36 cellular contexts compared by ENCODE assay signal in the genomic region with DNA sequence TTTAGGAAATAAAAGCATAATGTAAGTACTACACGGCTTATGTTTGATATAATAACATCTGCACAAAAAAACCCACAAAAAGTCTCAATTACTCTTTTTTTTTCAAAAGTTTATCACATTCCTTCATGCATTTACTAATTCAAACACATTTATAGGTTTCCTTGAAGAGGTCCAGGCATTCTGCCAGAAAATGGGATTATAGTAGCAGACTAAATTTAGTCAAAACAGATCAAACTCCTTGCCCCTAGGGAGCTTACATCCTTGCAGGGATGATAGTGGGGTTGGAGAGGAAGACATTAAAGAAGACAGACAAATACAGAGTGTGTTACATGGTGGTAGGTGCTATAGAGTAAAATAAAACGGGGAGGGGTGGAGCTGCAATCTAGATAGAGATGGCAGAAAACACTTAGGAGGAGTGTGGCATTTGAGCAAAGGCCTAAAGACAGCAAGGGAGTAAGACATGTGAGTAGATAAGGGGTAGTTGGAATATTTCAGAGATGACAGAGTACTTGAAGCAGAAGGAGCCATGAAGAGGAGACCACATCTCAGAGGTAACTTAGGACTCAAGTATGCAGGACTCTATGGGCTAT.
DNase-seq lines count a peak whose midpoint lies in the region; ATAC-seq lines count a peak whose summit lies in the region.
"Had no signal": no experiment of that assay in that cellular context is flagged by ENCODE, and none has a peak within 500 bp of the region (broad histone marks: within the 10 kb centered on the region; RNA-seq: fewer than 3 reads in every experiment).

No MANE protein-coding gene starts in this region.

- H3K4me1 Mint-ChIP-seq in natural killer cell treated with Interleukin-12 subunit alpha and Interleukin-12 subunit beta and Interleukin-15 and Interleukin-18, amount 100 ng/mL, for 72 hours (ENCODE audit: low read depth in 2 of 2), result no peaks in the 10 kb centered on the region
- no peaks in the 10 kb centered on the region for H3K4me1 Mint-ChIP-seq in activated naive CD8-positive, alpha-beta T cell treated with anti-CD3 and anti-CD28 coated beads for 36 hours
- H3K4me1 Mint-ChIP-seq: activated CD4-positive, alpha-beta T cell treated with anti-CD3 and anti-CD28 coated beads, Interleukin-2, amount 10 ng/mL, durations not matched to agents 24 days and 14 days; immature natural killer cell; memory B cell; neural progenitor cell had no signal

- H3K9me3 Mint-ChIP-seq in natural killer cell treated with Interleukin-12 subunit alpha and Interleukin-12 subunit beta and Interleukin-15 and Interleukin-18, amount 100 ng/mL, for 72 hours, result peaks cover 9% of the 10 kb centered on the region
- H3K9me3 Mint-ChIP-seq in activated naive CD8-positive, alpha-beta T cell treated with anti-CD3 and anti-CD28 coated beads for 36 hours, result no peaks in the 10 kb centered on the region
- H3K9me3 Mint-ChIP-seq: activated CD4-positive, alpha-beta T cell treated with anti-CD3 and anti-CD28 coated beads, Interleukin-2, amount 10 ng/mL, durations not matched to agents 24 days and 14 days; neural progenitor cell had no signal

- H3K27me3 Mint-ChIP-seq in natural killer cell treated with Interleukin-12 subunit alpha and Interleukin-12 subunit beta and Interleukin-15 and Interleukin-18, amount 100 ng/mL, for 72 hours, result no peaks in the 10 kb centered on the region
- H3K27me3 Mint-ChIP-seq in activated naive CD8-positive, alpha-beta T cell treated with anti-CD3 and anti-CD28 coated beads for 36 hours, result no peaks in the 10 kb centered on the region
- H3K27me3 Mint-ChIP-seq: activated CD4-positive, alpha-beta T cell treated with anti-CD3 and anti-CD28 coated beads, Interleukin-2, amount 10 ng/mL, durations not matched to agents 24 days and 14 days; effector memory CD8-positive, alpha-beta T cell; memory B cell; progenitor cell of endocrine pancreas had no signal

- peak; percentile 0 for DNase-seq in A172 (ENCODE audit: low spot score)
- DNase-seq in NCI-H1048 (lab: John Stamatoyannopoulos, UW), result peak; percentile 42
- peak; percentile 21 for DNase-seq in amniotic epithelial cell (ENCODE audit: low read depth)
- DNase-seq in glomerular visceral epithelial cell (ENCODE audit: extremely low spot score), result peak; percentile 0
- DNase-seq in superior temporal gyrus (ENCODE audit: extremely low spot score), result no peak
- DNase-seq in natural killer cell treated with Interleukin-12 subunit alpha and Interleukin-12 subunit beta and Interleukin-15 and Interleukin-18, amount 100 ng/mL, for 72 hours (ENCODE audit: low spot score), result no peak
- DNase-seq in activated naive CD8-positive, alpha-beta T cell treated with anti-CD3 and anti-CD28 coated beads for 36 hours, result no peak
- no peak for DNase-seq in pons (ENCODE audit: low spot score)
- DNase-seq: ACHN; activated CD4-positive, alpha-beta T cell treated with anti-CD3 and anti-CD28 coated beads, Interleukin-2, amount 10 ng/mL, durations not matched to agents 24 days and 14 days; activated naive CD4-positive, alpha-beta T cell; activated T-cell treated with anti-CD3 and anti-CD28 coated beads, Interleukin-2, amount 50 U/mL, for 48 hours; adrenal gland; BE2C; cortex of kidney; DMS79; effector memory CD8-positive, alpha-beta T cell; erythroblast; GDM1; HCEC 1CT; hypothalamus; immature natural killer cell; NCI-H1105; NCI-H2029; NCI-H446 treated with DMSO at 0.1 percent for 48 hours; Peyer's patch; SIG-M5; sigmoid colon; stimulated activated CD4-positive, alpha-beta T cell treated with anti-CD3 and anti-CD28 coated beads, Interleukin-15, amount 100 ng/mL, for 24 hours; stimulated activated naive CD8-positive, alpha-beta T cell treated with anti-CD3 and anti-CD28 coated beads, Interleukin-15, Interleukin-2, amounts not matched to agents 100 U/mL and 50 U/mL, for 24 hours; T1000 had no signal

- no peaks in the 10 kb centered on the region for H3K36me3 Mint-ChIP-seq in natural killer cell treated with Interleukin-12 subunit alpha and Interleukin-12 subunit beta and Interleukin-15 and Interleukin-18, amount 100 ng/mL, for 72 hours
- no peaks in the 10 kb centered on the region for H3K36me3 Mint-ChIP-seq in activated naive CD8-positive, alpha-beta T cell treated with anti-CD3 and anti-CD28 coated beads for 36 hours
- H3K36me3 Mint-ChIP-seq: immature natural killer cell, memory B cell, neural progenitor cell had no signal

- no peak for ATAC-seq in natural killer cell treated with Interleukin-12 subunit alpha and Interleukin-12 subunit beta and Interleukin-15 and Interleukin-18, amount 100 ng/mL, for 72 hours
- ATAC-seq: effector memory CD8-positive, alpha-beta T cell; gastroesophageal sphincter; left lobe of liver; stimulated activated naive CD8-positive, alpha-beta T cell treated with anti-CD3 and anti-CD28 coated beads, Interleukin-15, Interleukin-2, amounts not matched to agents 100 U/mL and 50 U/mL, for 24 hours had no signal

- no peak overlapping the region for H3K27ac Mint-ChIP-seq in natural killer cell treated with Interleukin-12 subunit alpha and Interleukin-12 subunit beta and Interleukin-15 and Interleukin-18, amount 100 ng/mL, for 72 hours
- H3K27ac Mint-ChIP-seq in activated naive CD8-positive, alpha-beta T cell treated with anti-CD3 and anti-CD28 coated beads for 36 hours, result no peak overlapping the region
- H3K27ac Mint-ChIP-seq: activated CD4-positive, alpha-beta T cell treated with anti-CD3 and anti-CD28 coated beads, Interleukin-2, amount 10 ng/mL, durations not matched to agents 24 days and 14 days; effector memory CD8-positive, alpha-beta T cell; immature natural killer cell; memory B cell; neural progenitor cell; progenitor cell of endocrine pancreas had no signal

- H3K4me3 Mint-ChIP-seq in natural killer cell treated with Interleukin-12 subunit alpha and Interleukin-12 subunit beta and Interleukin-15 and Interleukin-18, amount 100 ng/mL, for 72 hours, result no peak overlapping the region
- no peak overlapping the region for H3K4me3 Mint-ChIP-seq in activated naive CD8-positive, alpha-beta T cell treated with anti-CD3 and anti-CD28 coated beads for 36 hours
- H3K4me3 Mint-ChIP-seq: activated CD4-positive, alpha-beta T cell treated with anti-CD3 and anti-CD28 coated beads, Interleukin-2, amount 10 ng/mL, durations not matched to agents 24 days and 14 days; effector memory CD8-positive, alpha-beta T cell; immature natural killer cell; memory B cell; neural progenitor cell had no signal

Comparison
In these comparisons a context has a peak if more than half of its experiments do, and no peak if none do; other contexts are left out.
1. DNase-seq: peak in A172 (single experiment), NCI-H1048 (single experiment), amniotic epithelial cell (single experiment) and glomerular visceral epithelial cell (single experiment); none in superior temporal gyrus (single experiment), natural killer cell treated with Interleukin-12 subunit alpha and Interleukin-12 subunit beta and Interleukin-15 and Interleukin-18, amount 100 ng/mL, for 72 hours (single experiment), activated naive CD8-positive, alpha-beta T cell treated with anti-CD3 and anti-CD28 coated beads for 36 hours (single experiment) and pons (single experiment).